8 cellular contexts compared by ENCODE assay signal in the genomic region with DNA sequence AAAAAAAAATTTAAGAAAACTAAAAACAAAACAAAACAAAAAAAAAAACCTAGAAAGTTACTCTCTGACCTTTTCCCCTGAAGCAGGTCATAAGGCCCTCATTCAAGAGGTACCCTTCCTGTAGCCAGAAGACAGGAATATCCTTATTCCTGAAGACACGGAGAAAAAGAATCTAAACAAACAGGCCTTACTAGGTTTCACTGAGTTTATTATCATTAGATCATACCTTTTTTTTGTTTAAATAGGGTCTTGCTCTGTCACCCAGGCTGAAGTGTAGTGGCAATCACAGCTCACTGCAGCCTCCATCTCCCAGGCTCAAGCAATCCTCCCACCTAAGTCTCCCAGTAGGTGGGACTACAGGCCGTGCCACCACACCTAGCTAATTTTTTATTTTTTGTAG. TPM values are rescaled to one million over a fixed set of nuclear protein-coding genes. Genes with fewer than 3 reads are reported as not detected.
"Had no signal": no experiment of that assay in that cellular context is flagged by ENCODE, and none has a peak within 500 bp of the region (broad histone marks: within the 10 kb centered on the region; RNA-seq: fewer than 3 reads in every experiment).

No MANE protein-coding gene starts in this region.

- H3K4me3 ChIP-seq: GM23248, HAP-1, K562 had no signal

- ATAC-seq: K562 had no signal

- DNase-seq: GM23248, GOT3, H7, IMR-90, KG1 had no signal

- H2AFZ ChIP-seq: GM23248 had no signal

- H3K9ac ChIP-seq: GM23248 had no signal

- H3K36me3 ChIP-seq: HAP-1 had no signal

- H3K27ac ChIP-seq: GM23248 had no signal

- H3K9me3 ChIP-seq: HAP-1 had no signal

RNA-seq across cellular contexts. Expression of gene CDKL3, which starts 56.4 kb away (rescaled TPM):
- total RNA-seq: HT-29 had no signal
